Comparison of ENCODE assay signal across 1 cellular context in the genomic region with DNA sequence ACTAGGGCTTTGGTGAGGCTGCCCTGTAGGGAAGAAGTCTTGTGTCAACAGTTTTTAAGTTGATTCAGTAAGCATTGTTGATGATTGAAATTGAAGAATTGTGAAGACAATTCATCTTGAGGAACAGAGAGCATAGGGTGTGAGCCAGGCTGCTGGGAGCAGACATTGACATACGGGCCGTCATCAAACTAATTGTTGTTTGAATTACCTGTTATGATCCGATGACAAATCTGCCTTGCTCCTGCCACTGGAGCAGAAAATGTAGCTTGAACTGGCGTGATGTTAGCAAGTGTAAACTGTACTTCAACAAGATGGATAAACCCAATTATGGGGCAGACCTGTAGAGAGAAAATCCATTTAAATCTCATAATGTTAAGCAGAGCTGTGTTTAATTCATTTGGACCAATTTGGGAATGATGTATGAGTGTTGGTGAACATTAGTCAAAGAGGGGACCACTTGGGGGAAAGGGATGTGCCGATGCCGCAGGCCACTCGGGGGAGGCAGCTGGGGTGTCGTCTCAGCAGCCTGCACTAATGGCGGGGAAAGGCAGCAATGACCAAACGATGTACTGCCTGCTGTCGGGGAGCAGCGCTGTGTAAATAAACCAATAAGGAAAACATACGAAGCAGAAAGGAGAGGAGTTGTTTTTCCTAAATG.
TF ChIP-seq lines count a peak whose summit lies in the region.

No MANE protein-coding gene starts in this region.

TF ChIP-seq in H1, 55 proteins besides CTCF, POLR2A, EP300 and RAD21:
- no peak for TF ChIP-seq RBBP5 (IDR thresholded peaks at IDR 0.05; ENCODE audit: borderline replicate concordance, low read depth, low read length)
- no peak for TF ChIP-seq KDM4A (IDR thresholded peaks at IDR 0.05; ENCODE audit: low read depth, low read length, severe bottlenecking)
- 0 out of 2 replicates have a peak, but pooled peaks have one; percentile 37 for TF ChIP-seq POLR2AphosphoS5 (IDR thresholded peaks at IDR 0.05; ENCODE audit: low read depth, low read length)
